2 cellular contexts compared by ENCODE assay signal in the genomic region with DNA sequence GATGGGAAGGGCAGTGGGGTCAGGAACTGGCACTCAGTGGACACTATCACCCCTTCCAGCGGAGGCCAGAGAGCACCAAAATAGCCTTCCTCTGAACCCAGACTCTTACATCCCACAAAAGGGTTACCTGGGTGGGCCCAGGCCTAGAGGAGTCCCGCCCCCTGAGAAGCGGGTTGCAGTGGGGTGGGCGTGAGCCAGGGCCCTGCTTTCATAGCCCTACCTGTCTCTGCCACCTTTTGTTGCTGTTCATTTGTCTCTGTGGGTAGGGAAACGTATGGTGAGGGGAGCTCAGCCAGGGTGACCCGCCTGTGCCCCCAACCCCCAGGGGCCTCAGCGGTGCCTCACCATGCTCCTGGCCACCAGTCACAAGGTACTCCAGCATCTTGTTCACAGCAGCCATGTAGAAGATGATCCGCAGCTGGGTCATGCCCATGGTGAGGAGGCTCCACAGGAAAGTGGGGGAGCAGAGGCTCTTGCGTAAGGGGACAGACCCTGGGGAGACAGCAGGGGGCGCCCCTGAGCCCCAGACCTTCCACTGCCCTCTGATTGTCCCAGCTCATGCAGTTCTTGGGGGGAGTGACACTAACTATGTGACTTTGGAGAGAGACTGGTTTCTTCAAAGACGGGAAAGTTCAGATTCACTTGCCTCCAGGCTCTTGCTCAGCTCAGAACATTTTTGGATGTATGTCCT.
TF ChIP-seq lines count a peak whose summit lies in the region.

No MANE protein-coding gene starts in this region.

TF ChIP-seq in A549, 52 proteins besides CTCF, POLR2A, EP300 and RAD21:
- TF ChIP-seq HOXB5 (CRISPR knock-in tag; IDR thresholded peaks at IDR 0.05) (no peak), ZNF302 (CRISPR knock-in tag; IDR thresholded peaks at IDR 0.05) (no peak), HEYL (CRISPR knock-in tag; IDR thresholded peaks at IDR 0.05) (no peak), CEBPB (IDR thresholded peaks at IDR 0.05) (peak; percentile 84 to 96), SMC3 (IDR thresholded peaks at IDR 0.05) (peak; percentile 50)
- TF ChIP-seq, protein P1, sequence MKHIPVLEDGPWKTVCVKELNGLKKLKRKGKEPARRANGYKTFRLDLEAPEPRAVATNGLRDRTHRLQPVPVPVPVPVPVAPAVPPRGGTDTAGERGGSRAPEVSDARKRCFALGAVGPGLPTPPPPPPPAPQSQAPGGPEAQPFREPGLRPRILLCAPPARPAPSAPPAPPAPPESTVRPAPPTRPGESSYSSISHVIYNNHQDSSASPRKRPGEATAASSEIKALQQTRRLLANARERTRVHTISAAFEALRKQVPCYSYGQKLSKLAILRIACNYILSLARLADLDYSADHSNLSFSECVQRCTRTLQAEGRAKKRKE (CRISPR knock-in tag; IDR thresholded peaks at IDR 0.05; ENCODE audit: low read depth): no peak

TF ChIP-seq in HepG2, 621 proteins besides CTCF, POLR2A, EP300 and RAD21 (continues in another document):
- TF ChIP-seq, protein P2, sequence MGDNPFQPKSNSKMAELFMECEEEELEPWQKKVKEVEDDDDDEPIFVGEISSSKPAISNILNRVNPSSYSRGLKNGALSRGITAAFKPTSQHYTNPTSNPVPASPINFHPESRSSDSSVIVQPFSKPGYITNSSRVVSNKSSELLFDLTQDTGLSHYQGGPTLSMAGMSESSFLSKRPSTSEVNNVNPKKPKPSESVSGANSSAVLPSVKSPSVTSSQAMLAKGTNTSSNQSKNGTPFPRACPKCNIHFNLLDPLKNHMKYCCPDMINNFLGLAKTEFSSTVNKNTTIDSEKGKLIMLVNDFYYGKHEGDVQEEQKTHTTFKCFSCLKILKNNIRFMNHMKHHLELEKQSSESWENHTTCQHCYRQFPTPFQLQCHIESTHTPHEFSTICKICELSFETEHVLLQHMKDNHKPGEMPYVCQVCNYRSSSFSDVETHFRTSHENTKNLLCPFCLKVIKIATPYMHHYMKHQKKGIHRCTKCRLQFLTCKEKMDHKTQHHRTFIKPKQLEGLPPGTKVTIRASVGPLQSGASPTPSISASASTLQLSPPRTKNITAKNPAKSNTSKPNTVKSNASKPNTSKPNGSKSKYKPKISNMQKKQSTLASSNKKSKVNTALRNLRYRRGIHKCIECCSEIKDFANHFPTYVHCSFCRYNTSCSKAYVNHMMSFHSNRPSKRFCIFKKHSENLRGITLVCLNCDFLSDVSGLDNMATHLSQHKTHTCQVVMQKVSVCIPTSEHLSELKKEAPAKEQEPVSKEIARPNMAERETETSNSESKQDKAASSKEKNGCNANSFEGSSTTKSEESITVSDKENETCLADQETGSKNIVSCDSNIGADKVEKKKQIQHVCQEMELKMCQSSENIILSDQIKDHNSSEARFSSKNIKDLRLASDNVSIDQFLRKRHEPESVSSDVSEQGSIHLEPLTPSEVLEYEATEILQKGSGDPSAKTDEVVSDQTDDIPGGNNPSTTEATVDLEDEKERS (CRISPR knock-in tag; IDR thresholded peaks at IDR 0.05): 0 out of 2 replicates have a peak, but pooled peaks have one; percentile 41
- TF ChIP-seq, protein P3, sequence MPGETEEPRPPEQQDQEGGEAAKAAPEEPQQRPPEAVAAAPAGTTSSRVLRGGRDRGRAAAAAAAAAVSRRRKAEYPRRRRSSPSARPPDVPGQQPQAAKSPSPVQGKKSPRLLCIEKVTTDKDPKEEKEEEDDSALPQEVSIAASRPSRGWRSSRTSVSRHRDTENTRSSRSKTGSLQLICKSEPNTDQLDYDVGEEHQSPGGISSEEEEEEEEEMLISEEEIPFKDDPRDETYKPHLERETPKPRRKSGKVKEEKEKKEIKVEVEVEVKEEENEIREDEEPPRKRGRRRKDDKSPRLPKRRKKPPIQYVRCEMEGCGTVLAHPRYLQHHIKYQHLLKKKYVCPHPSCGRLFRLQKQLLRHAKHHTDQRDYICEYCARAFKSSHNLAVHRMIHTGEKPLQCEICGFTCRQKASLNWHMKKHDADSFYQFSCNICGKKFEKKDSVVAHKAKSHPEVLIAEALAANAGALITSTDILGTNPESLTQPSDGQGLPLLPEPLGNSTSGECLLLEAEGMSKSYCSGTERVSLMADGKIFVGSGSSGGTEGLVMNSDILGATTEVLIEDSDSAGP (CRISPR knock-in tag; IDR thresholded peaks at IDR 0.05; ENCODE audit: borderline replicate concordance): peak; percentile 40; the same call in 1 of the 2 replicates
- TF ChIP-seq HMG20A (CRISPR knock-in tag; IDR thresholded peaks at IDR 0.05; ENCODE audit: borderline replicate concordance) (no peak), HOXA3 (CRISPR knock-in tag; IDR thresholded peaks at IDR 0.05) (no peak), BORCS8-MEF2B (CRISPR knock-in tag; IDR thresholded peaks at IDR 0.05) (0 out of 2 replicates have a peak, but pooled peaks have one; percentile 40), AGO1 (IDR thresholded peaks at IDR 0.05; ENCODE audit: low read depth, low read length, poor library complexity, severe bottlenecking) (no peak), SMC3 (IDR thresholded peaks at IDR 0.05; ENCODE audit: low read length) (peak; percentile 63), ZNF331 (CRISPR knock-in tag; IDR thresholded peaks at IDR 0.05) (peak; percentile 32; the same call in 1 of the 2 replicates), ZBTB10 (CRISPR knock-in tag; IDR thresholded peaks at IDR 0.05; ENCODE audit: borderline replicate concordance) (peak; percentile 35; the same call in 1 of the 2 replicates), AGO2 (optimal IDR thresholded peaks at IDR 0.05; ENCODE audit: low read depth, low read length) (peak; percentile 67), ZNF619 (CRISPR knock-in tag; IDR thresholded peaks at IDR 0.05) (0 out of 2 replicates have a peak, but pooled peaks have one; percentile 44), ZMYM4 (CRISPR knock-in tag; IDR thresholded peaks at IDR 0.05) (0 out of 2 replicates have a peak, but pooled peaks have one; percentile 25), ZNF740 (CRISPR knock-in tag; IDR thresholded peaks at IDR 0.05) (peak; percentile 98), GATAD2A (CRISPR knock-in tag; IDR thresholded peaks at IDR 0.05) (0 out of 2 replicates have a peak, but pooled peaks have one; percentile 18), RBFOX2 (IDR thresholded peaks at IDR 0.05; ENCODE audit: low read depth, low read length) (peak; percentile 43; the same call in 1 of the 2 replicates), RBAK (CRISPR knock-in tag; IDR thresholded peaks at IDR 0.05) (no peak), ZNF75D (CRISPR knock-in tag; IDR thresholded peaks at IDR 0.05; ENCODE audit: borderline replicate concordance) (no peak), SALL1 (CRISPR knock-in tag; IDR thresholded peaks at IDR 0.05) (peak; percentile 18; the same call in 1 of the 2 replicates), ATF4 (CRISPR knock-in tag; IDR thresholded peaks at IDR 0.05) (peak in 1 of 2 experiments; percentile 35; a peak in 1 of 4 replicates), STAG1 (CRISPR knock-in tag; IDR thresholded peaks at IDR 0.05) (peak; percentile 68), CHD4 (IDR thresholded peaks at IDR 0.05; ENCODE audit: borderline replicate concordance, low read length) (no peak), KDM2A (CRISPR knock-in tag; IDR thresholded peaks at IDR 0.05; ENCODE audit: borderline replicate concordance, low read depth) (0 out of 2 replicates have a peak, but pooled peaks have one; percentile 19), PPARG (CRISPR knock-in tag; conservative IDR thresholded peaks at IDR 0.05) (no peak), CCAR2 (optimal IDR thresholded peaks at IDR 0.05; ENCODE audit: low read depth, low read length) (peak; percentile 38), CEBPG (CRISPR knock-in tag; IDR thresholded peaks at IDR 0.05) (peak; percentile 96)
- TF ChIP-seq, protein P4, sequence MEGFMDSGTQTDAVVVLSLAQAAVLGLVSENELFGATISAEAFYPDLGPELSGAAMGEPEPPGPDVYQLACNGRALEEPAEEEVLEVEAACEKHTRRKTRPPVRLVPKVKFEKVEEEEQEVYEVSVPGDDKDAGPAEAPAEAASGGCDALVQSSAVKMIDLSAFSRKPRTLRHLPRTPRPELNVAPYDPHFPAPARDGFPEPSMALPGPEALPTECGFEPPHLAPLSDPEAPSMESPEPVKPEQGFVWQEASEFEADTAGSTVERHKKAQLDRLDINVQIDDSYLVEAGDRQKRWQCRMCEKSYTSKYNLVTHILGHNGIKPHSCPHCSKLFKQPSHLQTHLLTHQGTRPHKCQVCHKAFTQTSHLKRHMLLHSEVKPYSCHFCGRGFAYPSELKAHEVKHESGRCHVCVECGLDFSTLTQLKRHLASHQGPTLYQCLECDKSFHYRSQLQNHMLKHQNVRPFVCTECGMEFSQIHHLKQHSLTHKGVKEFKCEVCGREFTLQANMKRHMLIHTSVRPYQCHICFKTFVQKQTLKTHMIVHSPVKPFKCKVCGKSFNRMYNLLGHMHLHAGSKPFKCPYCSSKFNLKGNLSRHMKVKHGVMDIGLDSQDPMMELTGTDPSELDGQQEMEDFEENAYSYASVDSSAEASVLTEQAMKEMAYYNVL (CRISPR knock-in tag; IDR thresholded peaks at IDR 0.05; ENCODE audit: borderline replicate concordance): peak; percentile 35; the same call in 1 of the 2 replicates
- TF ChIP-seq, protein P5, sequence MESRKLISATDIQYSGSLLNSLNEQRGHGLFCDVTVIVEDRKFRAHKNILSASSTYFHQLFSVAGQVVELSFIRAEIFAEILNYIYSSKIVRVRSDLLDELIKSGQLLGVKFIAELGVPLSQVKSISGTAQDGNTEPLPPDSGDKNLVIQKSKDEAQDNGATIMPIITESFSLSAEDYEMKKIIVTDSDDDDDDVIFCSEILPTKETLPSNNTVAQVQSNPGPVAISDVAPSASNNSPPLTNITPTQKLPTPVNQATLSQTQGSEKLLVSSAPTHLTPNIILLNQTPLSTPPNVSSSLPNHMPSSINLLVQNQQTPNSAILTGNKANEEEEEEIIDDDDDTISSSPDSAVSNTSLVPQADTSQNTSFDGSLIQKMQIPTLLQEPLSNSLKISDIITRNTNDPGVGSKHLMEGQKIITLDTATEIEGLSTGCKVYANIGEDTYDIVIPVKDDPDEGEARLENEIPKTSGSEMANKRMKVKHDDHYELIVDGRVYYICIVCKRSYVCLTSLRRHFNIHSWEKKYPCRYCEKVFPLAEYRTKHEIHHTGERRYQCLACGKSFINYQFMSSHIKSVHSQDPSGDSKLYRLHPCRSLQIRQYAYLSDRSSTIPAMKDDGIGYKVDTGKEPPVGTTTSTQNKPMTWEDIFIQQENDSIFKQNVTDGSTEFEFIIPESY (CRISPR knock-in tag; IDR thresholded peaks at IDR 0.05): peak; percentile 60; the same call in 1 of the 2 replicates
- TF ChIP-seq, protein P6, sequence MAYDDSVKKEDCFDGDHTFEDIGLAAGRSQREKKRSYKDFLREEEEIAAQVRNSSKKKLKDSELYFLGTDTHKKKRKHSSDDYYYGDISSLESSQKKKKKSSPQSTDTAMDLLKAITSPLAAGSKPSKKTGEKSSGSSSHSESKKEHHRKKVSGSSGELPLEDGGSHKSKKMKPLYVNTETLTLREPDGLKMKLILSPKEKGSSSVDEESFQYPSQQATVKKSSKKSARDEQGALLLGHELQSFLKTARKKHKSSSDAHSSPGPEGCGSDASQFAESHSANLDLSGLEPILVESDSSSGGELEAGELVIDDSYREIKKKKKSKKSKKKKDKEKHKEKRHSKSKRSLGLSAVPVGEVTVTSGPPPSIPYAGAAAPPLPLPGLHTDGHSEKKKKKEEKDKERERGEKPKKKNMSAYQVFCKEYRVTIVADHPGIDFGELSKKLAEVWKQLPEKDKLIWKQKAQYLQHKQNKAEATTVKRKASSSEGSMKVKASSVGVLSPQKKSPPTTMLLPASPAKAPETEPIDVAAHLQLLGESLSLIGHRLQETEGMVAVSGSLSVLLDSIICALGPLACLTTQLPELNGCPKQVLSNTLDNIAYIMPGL (CRISPR knock-in tag; IDR thresholded peaks at IDR 0.05; ENCODE audit: borderline replicate concordance in 1 of 2, low read depth in 1 of 2): 0 out of 4 replicates have a peak, but pooled peaks of 1 of the 2 experiments have one; percentile 34
